Comparison of ENCODE assay signal across 29 cellular contexts in genomic region chr1:36471830-36472641, GRCh38. TPM values are rescaled to one million over a fixed set of nuclear protein-coding genes. Genes with fewer than 3 reads are reported as not detected.
DNase-seq lines count a peak whose midpoint lies in the region; ATAC-seq, FAIRE-seq and TF ChIP-seq lines count a peak whose summit lies in the region.
"Had no signal": no experiment of that assay in that cellular context is flagged by ENCODE, and none has a peak within 500 bp of the region (broad histone marks: within the 10 kb centered on the region; RNA-seq: fewer than 3 reads in every experiment).

No MANE protein-coding gene starts in this region.

- no peak; the same call in 1 of the 2 replicates for ATAC-seq in IMR-90 (ENCODE audit: low read depth)
- ATAC-seq in GM19467 (IDR thresholded peaks at IDR 0.05; ENCODE audit: unreplicated experiment), result no peak
- ATAC-seq: activated CD4-positive, alpha-beta T cell treated with anti-CD3 and anti-CD28 coated beads for 36 hours; effector memory CD8-positive, alpha-beta T cell had no signal

- H3K9me1 ChIP-seq in IMR-90 (ENCODE audit: insufficient read depth, low read length), result no peaks in the 10 kb centered on the region

- H4K91ac ChIP-seq in IMR-90 (ENCODE audit: insufficient read depth, low read depth, low read length), result no peak overlapping the region

- dilution Hi-C loops in IMR-90 (cut with HindIII; ENCODE audit: low sequenced_read_pairs, unreplicated experiment), result no loop called here

- H2AK5ac ChIP-seq in IMR-90 (ENCODE audit: low read depth, low read length), result no peak overlapping the region

- no peak overlapping the region for H3K56ac ChIP-seq in IMR-90 (ENCODE audit: extremely low read depth, insufficient read depth, low read length)

- H2BK120ac ChIP-seq in IMR-90 (ENCODE audit: low read depth, low read length), result no peak overlapping the region

- H3K36me3 ChIP-seq in IMR-90 (ENCODE audit: control insufficient read depth, insufficient read depth, low read length) (no peaks in the 10 kb centered on the region), osteoblast (ENCODE audit: insufficient read depth, low read length) (no peaks in the 10 kb centered on the region)
- H3K36me3 ChIP-seq: brain microvascular endothelial cell, esophagus squamous epithelium, sigmoid colon, SJCRH30 had no signal

- POLR2A ChIA-PET in IMR-90 (lab: Charles Lee; ENCODE audit: unreplicated experiment), result no interaction called here

- TF ChIP-seq RAD21 in IMR-90 (IDR thresholded peaks at IDR 0.05; ENCODE audit: low read length), result no peak

- no peak for TF ChIP-seq CTCF in IMR-90 (conservative IDR thresholded peaks at IDR 0.05; ENCODE audit: low read depth, low read length)
- no peak for TF ChIP-seq CTCF in choroid plexus epithelial cell (conservative IDR thresholded peaks at IDR 0.05; ENCODE audit: low read depth, low read length)
- no peak for TF ChIP-seq CTCF in osteoblast (IDR thresholded peaks at IDR 0.05; ENCODE audit: extremely low read depth, low read depth, low read length)

- H2AFZ ChIP-seq in IMR-90 (replicated peaks; ENCODE audit: low read length, poor library complexity) (no peak overlapping the region), osteoblast (ENCODE audit: low read length) (no peak overlapping the region)
- H2AFZ ChIP-seq: GM23248 had no signal

- no peak overlapping the region for H3K4ac ChIP-seq in IMR-90 (ENCODE audit: low read depth, low read length)

- no peak overlapping the region for H2BK20ac ChIP-seq in IMR-90 (ENCODE audit: low read depth, low read length)

- TF ChIP-seq POLR2A in IMR-90 (IDR thresholded peaks at IDR 0.05; ENCODE audit: low read depth, low read length) (no peak), H54 (IDR thresholded peaks at IDR 0.05; ENCODE audit: low read depth, low read length) (no peak)

- peak overlapping the region; percentile 22 for H2AK9ac ChIP-seq in IMR-90 (replicated peaks; ENCODE audit: low read depth, low read length, poor library complexity)

- H3K27ac ChIP-seq in IMR-90 (ENCODE audit: insufficient read depth, low read length) (no peak overlapping the region), osteoblast (ENCODE audit: low read depth, low read length) (no peak overlapping the region)
- H3K27ac ChIP-seq: brain microvascular endothelial cell, esophagus squamous epithelium, GM23248, sigmoid colon, SJCRH30, stomach had no signal

- no peak overlapping the region for H3K23ac ChIP-seq in IMR-90 (ENCODE audit: low read depth, low read length)

- H4K8ac ChIP-seq in IMR-90 (ENCODE audit: low read depth in 2 of 2, low read length in 2 of 2), result no peak overlapping the region

- H3K27me3 ChIP-seq in IMR-90 (ENCODE audit: control insufficient read depth, insufficient read depth, low read length) (peaks cover 18% of the 10 kb centered on the region), osteoblast (ENCODE audit: insufficient read depth, low read length) (no peaks in the 10 kb centered on the region)
- H3K27me3 ChIP-seq: brain microvascular endothelial cell, esophagus squamous epithelium, sigmoid colon, stomach had no signal

- no peak overlapping the region for H4K5ac ChIP-seq in IMR-90 (ENCODE audit: low read depth, low read length)

- no TSS peak for BruUV-seq in IMR-90 (replicated peaks; lab: Mats Ljungman, UMichigan)

- H3K4me3 ChIP-seq in IMR-90 (ENCODE audit: insufficient read depth, low read depth, low read length), result no peak overlapping the region
- no peak overlapping the region for H3K4me3 ChIP-seq in choroid plexus epithelial cell (ENCODE audit: low read depth, low read length)
- no peak overlapping the region for H3K4me3 ChIP-seq in osteoblast (ENCODE audit: insufficient read depth, low read length)
- H3K4me3 ChIP-seq: esophagus squamous epithelium, GM23248, sigmoid colon, SJCRH30, stomach had no signal

- no peak for FAIRE-seq in H54 (lab: Jason Lieb, UNC)
- FAIRE-seq: colon, frontal cortex had no signal

- in situ Hi-C loops in IMR-90 (cut with MboI; ENCODE audit: low sequenced_read_pairs), result loop anchor here (25.0 kb wide), 1 partner anchor 1540 kb away; the partner anchor contains the start of genes FHL3 and UTP11

- H3K4me1 ChIP-seq in IMR-90 (ENCODE audit: control insufficient read depth, insufficient read depth, low read length) (no peaks in the 10 kb centered on the region), osteoblast (ENCODE audit: insufficient read depth, low read length) (no peaks in the 10 kb centered on the region)
- H3K4me1 ChIP-seq: sigmoid colon, SJCRH30, stomach had no signal

- DNase-seq in IMR-90, result no peak
- DNase-seq in NCI-H526 treated with DMSO at 0.1 percent for 48 hours (lab: John Stamatoyannopoulos, UW), result peak; percentile 99
- DNase-seq in choroid plexus epithelial cell (ENCODE audit: low read depth), result peak; percentile 16
- peak; percentile 45 for DNase-seq in osteoblast (ENCODE audit: insufficient read length, low spot score, missing footprints)
- no peak for DNase-seq in activated naive CD4-positive, alpha-beta T cell (lab: John Stamatoyannopoulos, UW)
- no peak for DNase-seq in H54 (ENCODE audit: insufficient read length, low spot score)
- DNase-seq: activated CD4-positive, alpha-beta T cell treated with anti-CD3 and anti-CD28 coated beads for 36 hours; activated CD8-positive, alpha-beta memory T cell treated with anti-CD3 and anti-CD28 coated beads for 24 hours; activated T-cell treated with anti-CD3 and anti-CD28 coated beads, Interleukin-2, amount 50 U/mL, for 1 hour; brain microvascular endothelial cell; CD4-positive, alpha-beta T cell; effector memory CD8-positive, alpha-beta T cell; esophagus squamous epithelium; GM23248; hypothalamus; NCI-H1092; NCI-H187; NCI-H226; sigmoid colon; stomach; T-helper 1 cell; trophoblast cell had no signal

- H3K4me2 ChIP-seq in IMR-90 (ENCODE audit: low read depth, low read length) (no peak overlapping the region), osteoblast (ENCODE audit: insufficient read depth, low read length) (no peak overlapping the region)

- H3K18ac ChIP-seq in IMR-90 (ENCODE audit: low read depth, low read length), result no peak overlapping the region

- WGBS in IMR-90 (ENCODE audit: extremely low coverage in 2 of 2, insufficient read length in 1 of 2), 2 experiments, result 41% methylated on average over 5 of the region's 22 CpGs; no CpG with 5 or more reads in 1 of the 2 experiments

- H3K9me3 ChIP-seq in IMR-90 (ENCODE audit: control insufficient read depth, insufficient read depth, low read length) (no peaks in the 10 kb centered on the region), osteoblast (ENCODE audit: low read depth, low read length) (no peaks in the 10 kb centered on the region)
- H3K9me3 ChIP-seq: esophagus squamous epithelium, sigmoid colon, SJCRH30, stomach had no signal

- H3K9ac ChIP-seq in IMR-90 (ENCODE audit: low read depth, low read length), result no peak overlapping the region
- H3K9ac ChIP-seq: GM23248 had no signal

- no peak overlapping the region for H2BK5ac ChIP-seq in IMR-90 (ENCODE audit: low read depth, low read length, poor library complexity, severe bottlenecking)

- H4K20me1 ChIP-seq in IMR-90 (ENCODE audit: insufficient read depth, low read length) (no peaks in the 10 kb centered on the region), osteoblast (ENCODE audit: insufficient read depth, low read length) (no peaks in the 10 kb centered on the region)

- no peaks in the 10 kb centered on the region for H3K79me2 ChIP-seq in osteoblast (ENCODE audit: insufficient read depth, low read length)

- intact Hi-C loops in IMR-90 (cut with micrococcal nuclease), result no loop called here

- CTCF ChIA-PET in IMR-90 (lab: Yijun Ruan, JAX), result no interaction called here

- no peak overlapping the region for H2BK15ac ChIP-seq in IMR-90 (ENCODE audit: low read depth, low read length)

- no peaks in the 10 kb centered on the region for H3K79me1 ChIP-seq in IMR-90 (ENCODE audit: low read depth in 1 of 2, low read length in 2 of 2)

- no peak overlapping the region for H3K14ac ChIP-seq in IMR-90 (replicated peaks; ENCODE audit: low read depth, low read length)

TF ChIP-seq in IMR-90, 13 proteins besides CTCF, POLR2A, EP300 and RAD21:
- TF ChIP-seq CHD1 (IDR thresholded peaks at IDR 0.05; ENCODE audit: low read depth, low read length) (no peak), USF2 (IDR thresholded peaks at IDR 0.05; ENCODE audit: low read depth, low read length) (no peak), ELK1 (IDR thresholded peaks at IDR 0.05; ENCODE audit: borderline replicate concordance, low read depth, low read length) (no peak), FOS (IDR thresholded peaks at IDR 0.05; ENCODE audit: low read depth, low read length) (no peak)

RNA-seq across cellular contexts. Expression of gene MRPS15, which starts 7.9 kb away (rescaled TPM):
- 46.1 and 64.7 TPM in 2 replicates for total RNA-seq in IMR-90 (2012; rRNA removed)
- polyA plus RNA-seq in IMR-90 (2012; rRNA removed), result 66.0 and 77.9 TPM in 2 replicates
- 50.4 and 62.7 TPM in 2 replicates for polyA plus RNA-seq in IMR-90 (2012; cell fraction: cytosol; rRNA removed)
- polyA plus RNA-seq in IMR-90 (2012; cell fraction: nucleus; rRNA removed; ENCODE audit: low replicate concordance), result 17.4 and 42.5 TPM in 2 replicates
- total RNA-seq in osteoblast, result 77.1 and 77.2 TPM in 2 replicates

RNA-seq across cellular contexts. Expression of gene CSF3R, which starts 10.7 kb away (rescaled TPM):
- total RNA-seq in IMR-90 (2012; rRNA removed) (not detected in 2 replicates), osteoblast (not detected in 2 replicates)
- polyA plus RNA-seq in IMR-90 (2012; rRNA removed), result not detected in 2 replicates
- polyA plus RNA-seq in IMR-90 (2012; cell fraction: cytosol; rRNA removed), result not detected in 2 replicates
- not detected in 2 replicates for polyA plus RNA-seq in IMR-90 (2012; cell fraction: nucleus; rRNA removed; ENCODE audit: low replicate concordance)
- total RNA-seq: G401, GM23248, LHCN-M2, SJCRH30 had no signal
- polyA plus RNA-seq: GM23248, neural cell had no signal

RNA-seq across cellular contexts. Expression of gene OSCP1, which starts 21.8 kb away (rescaled TPM):
- total RNA-seq in IMR-90 (2012; rRNA removed) (9.4 and 11.8 TPM in 2 replicates), osteoblast (14.5 and 15.6 TPM in 2 replicates)
- polyA plus RNA-seq in IMR-90 (2012; rRNA removed), result 6.3 and 7.8 TPM in 2 replicates
- polyA plus RNA-seq in IMR-90 (2012; cell fraction: cytosol; rRNA removed), result 5.9 and 6.6 TPM in 2 replicates
- polyA plus RNA-seq in IMR-90 (2012; cell fraction: nucleus; rRNA removed; ENCODE audit: low replicate concordance), result 2.3 and 4.8 TPM in 2 replicates

Comparison
In these comparisons a context has a peak if more than half of its experiments do, and no peak if none do; other contexts are left out.
1. DNase-seq: peak in NCI-H526 treated with DMSO at 0.1 percent for 48 hours (single experiment), choroid plexus epithelial cell (single experiment) and osteoblast (single experiment); none in IMR-90 (single experiment), activated naive CD4-positive, alpha-beta T cell (0 of 4) and H54 (single experiment).